In genomic region chr19:33406521-33407139, GRCh38 we compare ENCODE assay signal across 8 cellular contexts. TPM values are rescaled to one million over a fixed set of nuclear protein-coding genes. Genes with fewer than 3 reads are reported as not detected.
DNase-seq lines count a peak whose midpoint lies in the region; ATAC-seq and TF ChIP-seq lines count a peak whose summit lies in the region.

No MANE protein-coding gene starts in this region.

- intact Hi-C loops in CD4-positive, alpha-beta T cell (cut with DNase I, micrococcal nuclease), result loop anchor here (1.0 to 5.0 kb wide), 4 partner anchors 165 to 280 kb away; no protein-coding TSS in a partner anchor
- intact Hi-C loops in OCI-LY7 (cut with micrococcal nuclease; ENCODE audit: unreplicated experiment), result loop anchor here (1.0 to 5.0 kb wide), 2 partner anchors 165 to 279 kb away; no protein-coding TSS in a partner anchor

- no TSS peak for BruUV-seq in OCI-LY7 (replicated peaks; lab: Mats Ljungman, UMichigan)

- no peaks in the 10 kb centered on the region for H3K4me1 ChIP-seq in OCI-LY7 (ENCODE audit: insufficient read depth, low read length, poor library complexity, severe bottlenecking)

- no peak overlapping the region for H3K4me3 ChIP-seq in OCI-LY7 (ENCODE audit: low read depth, low read length, poor library complexity, severe bottlenecking)

- no peaks in the 10 kb centered on the region for H3K4me1 Mint-ChIP-seq in CD4-positive, alpha-beta T cell (ENCODE audit: low read depth)
- H3K4me1 Mint-ChIP-seq in natural killer cell treated with Interleukin-12 subunit alpha and Interleukin-12 subunit beta and Interleukin-15 and Interleukin-18, amount 100 ng/mL, for 72 hours (ENCODE audit: low read depth in 2 of 2), result no peaks in the 10 kb centered on the region
- no peaks in the 10 kb centered on the region for H3K4me1 Mint-ChIP-seq in stimulated activated naive CD8-positive, alpha-beta T cell treated with anti-CD3 and anti-CD28 coated beads, Interleukin-15, amount 100 ng/mL, for 72 hours

- H3K79me2 ChIP-seq in OCI-LY7 (ENCODE audit: insufficient read depth, low read depth, low read length), result no peaks in the 10 kb centered on the region

- H3K27ac Mint-ChIP-seq in CD4-positive, alpha-beta T cell, result no peak overlapping the region
- no peak overlapping the region for H3K27ac Mint-ChIP-seq in natural killer cell treated with Interleukin-12 subunit alpha and Interleukin-12 subunit beta and Interleukin-15 and Interleukin-18, amount 100 ng/mL, for 72 hours
- H3K27ac Mint-ChIP-seq in stimulated activated naive CD8-positive, alpha-beta T cell treated with anti-CD3 and anti-CD28 coated beads, Interleukin-15, amount 100 ng/mL, for 72 hours, result no peak overlapping the region

- no peaks in the 10 kb centered on the region for H3K27me3 ChIP-seq in CD4-positive, alpha-beta T cell (ENCODE audit: control insufficient read depth, insufficient read depth, low read length)

- DNase-seq in CD4-positive, alpha-beta T cell, result peak; percentile 50 to 82 (median 71)
- peak; percentile 88 for DNase-seq in HEK293T (ENCODE audit: extremely low spot score)
- peak; percentile 56 for DNase-seq in OCI-LY7 (ENCODE audit: low spot score)
- DNase-seq in activated CD8-positive, alpha-beta memory T cell treated with anti-CD3 and anti-CD28 coated beads, Interleukin-2, amount 50 U/mL, for 48 hours, result peak; percentile 97
- DNase-seq in natural killer cell treated with Interleukin-12 subunit alpha and Interleukin-12 subunit beta and Interleukin-15 and Interleukin-18, amount 100 ng/mL, for 72 hours (ENCODE audit: low spot score), result no peak
- DNase-seq in stimulated activated naive CD8-positive, alpha-beta T cell treated with anti-CD3 and anti-CD28 coated beads, Interleukin-15, amount 100 ng/mL, for 72 hours, result peak; percentile 71 to 73

- H3K27me3 Mint-ChIP-seq in CD4-positive, alpha-beta T cell, result no peaks in the 10 kb centered on the region
- no peaks in the 10 kb centered on the region for H3K27me3 Mint-ChIP-seq in natural killer cell treated with Interleukin-12 subunit alpha and Interleukin-12 subunit beta and Interleukin-15 and Interleukin-18, amount 100 ng/mL, for 72 hours
- H3K27me3 Mint-ChIP-seq in stimulated activated naive CD8-positive, alpha-beta T cell treated with anti-CD3 and anti-CD28 coated beads, Interleukin-15, amount 100 ng/mL, for 72 hours, result no peaks in the 10 kb centered on the region

- TF ChIP-seq CTCF in CD4-positive, alpha-beta T cell (IDR thresholded peaks at IDR 0.05), result peak; percentile 88
- peak; percentile 82 for TF ChIP-seq CTCF in OCI-LY7 (conservative IDR thresholded peaks at IDR 0.05; ENCODE audit: low read length)

- no peaks in the 10 kb centered on the region for H3K36me3 Mint-ChIP-seq in CD4-positive, alpha-beta T cell (ENCODE audit: low read depth)
- H3K36me3 Mint-ChIP-seq in natural killer cell treated with Interleukin-12 subunit alpha and Interleukin-12 subunit beta and Interleukin-15 and Interleukin-18, amount 100 ng/mL, for 72 hours, result no peaks in the 10 kb centered on the region

- H3K4me3 Mint-ChIP-seq in CD4-positive, alpha-beta T cell, result no peak overlapping the region
- H3K4me3 Mint-ChIP-seq in natural killer cell treated with Interleukin-12 subunit alpha and Interleukin-12 subunit beta and Interleukin-15 and Interleukin-18, amount 100 ng/mL, for 72 hours, result no peak overlapping the region
- no peak overlapping the region for H3K4me3 Mint-ChIP-seq in stimulated activated naive CD8-positive, alpha-beta T cell treated with anti-CD3 and anti-CD28 coated beads, Interleukin-15, amount 100 ng/mL, for 72 hours

- no peaks in the 10 kb centered on the region for H3K36me3 ChIP-seq in OCI-LY7 (ENCODE audit: insufficient read depth, low read length)

- POLR2A ChIA-PET in CD4-positive, alpha-beta T cell (lab: Charles Lee), result interaction anchor here (1.3 kb wide), 1 partner anchor 33 kb away, joined by 6 read pairs; the partner anchor contains the start of gene CEBPG
- POLR2A ChIA-PET in HEK293T (lab: Yijun Ruan, JAX) (interaction anchor here (0.7 kb wide), 1 partner anchor 13 kb away, joined by 3 read pairs; no protein-coding TSS in a partner anchor), OCI-LY7 (lab: Charles Lee) (no interaction called here)

- CTCF ChIA-PET in CD4-positive, alpha-beta T cell (lab: Charles Lee), result interaction anchor here (0.6 to 2.2 kb wide), 9 partner anchors 10 to 281 kb away, joined by 3 to 23 read pairs (median 5); partner anchors contain the start of gene CEBPG
- CTCF ChIA-PET in HEK293T (lab: Yijun Ruan, JAX), result interaction anchor here (0.5 to 3.4 kb wide), 3 partner anchors 164 to 466 kb away, joined by 4 to 10 read pairs (median 4); no protein-coding TSS in a partner anchor
- CTCF ChIA-PET in OCI-LY7 (lab: Charles Lee; ENCODE audit: unreplicated experiment), result interaction anchor here (0.6 kb wide), 1 partner anchor 176 kb away, joined by 3 read pairs; no protein-coding TSS in a partner anchor

- no peaks in the 10 kb centered on the region for H3K9me3 ChIP-seq in CD4-positive, alpha-beta T cell (ENCODE audit: control insufficient read depth, low read length)
- H3K9me3 ChIP-seq in OCI-LY7 (ENCODE audit: low read length), result no peaks in the 10 kb centered on the region

- H2AFZ ChIP-seq in OCI-LY7 (ENCODE audit: low read length), result no peak overlapping the region

- H3K9me3 Mint-ChIP-seq in CD4-positive, alpha-beta T cell, result no peaks in the 10 kb centered on the region
- no peaks in the 10 kb centered on the region for H3K9me3 Mint-ChIP-seq in natural killer cell treated with Interleukin-12 subunit alpha and Interleukin-12 subunit beta and Interleukin-15 and Interleukin-18, amount 100 ng/mL, for 72 hours
- H3K9me3 Mint-ChIP-seq in stimulated activated naive CD8-positive, alpha-beta T cell treated with anti-CD3 and anti-CD28 coated beads, Interleukin-15, amount 100 ng/mL, for 72 hours, result no peaks in the 10 kb centered on the region

- no peak overlapping the region for H3K27ac ChIP-seq in CD4-positive, alpha-beta T cell (ENCODE audit: low read depth, low read length)
- H3K27ac ChIP-seq in OCI-LY7 (ENCODE audit: low read depth, low read length, poor library complexity, severe bottlenecking), result no peak overlapping the region

- H3K9me2 ChIP-seq in OCI-LY7 (ENCODE audit: insufficient read depth, low read length), result no peaks in the 10 kb centered on the region

- peak; percentile 88 for ATAC-seq in CD4-positive, alpha-beta T cell (ENCODE audit: poor library complexity)
- ATAC-seq in esophagus mucosa (peak; percentile 70), HG03108 (IDR thresholded peaks at IDR 0.05; ENCODE audit: unreplicated experiment) (no peak)
- peak; percentile 70 for ATAC-seq in natural killer cell treated with Interleukin-12 subunit alpha and Interleukin-12 subunit beta and Interleukin-15 and Interleukin-18, amount 100 ng/mL, for 72 hours
- peak; percentile 67 for ATAC-seq in stimulated activated naive CD8-positive, alpha-beta T cell treated with anti-CD3 and anti-CD28 coated beads, Interleukin-15, amount 100 ng/mL, for 72 hours

- no peaks in the 10 kb centered on the region for H4K20me1 ChIP-seq in OCI-LY7 (ENCODE audit: insufficient read depth, low read length)

- H3K4me2 ChIP-seq in OCI-LY7 (ENCODE audit: low read length), result no peak overlapping the region

TF ChIP-seq in HEK293T, 16 proteins besides CTCF, POLR2A, EP300 and RAD21:
- TF ChIP-seq LEF1 (IDR thresholded peaks at IDR 0.05; ENCODE audit: borderline replicate concordance) (no peak), ELF4 (IDR thresholded peaks at IDR 0.05) (no peak), FOXM1 (IDR thresholded peaks at IDR 0.05; ENCODE audit: borderline replicate concordance) (no peak), SP1 (IDR thresholded peaks at IDR 0.05) (no peak), FOXA1 (IDR thresholded peaks at IDR 0.05) (no peak), NFRKB (IDR thresholded peaks at IDR 0.05) (no peak)

RNA-seq across cellular contexts. Expression of gene CEBPG, which starts 33.1 kb away (rescaled TPM):
- total RNA-seq in CD4-positive, alpha-beta T cell, result 10 to 100 TPM; 15.5 TPM
- total RNA-seq in OCI-LY7 (2014; rRNA removed; shearing (Covaris generic)), result 44.9 and 46.1 TPM in 2 replicates
- total RNA-seq in OCI-LY7 (2022) (45.1 and 52.2 TPM in 2 replicates), esophagus mucosa (26.5 TPM)
- 10 to 100 TPM; 26.3 to 29.2 TPM for total RNA-seq in natural killer cell treated with Interleukin-12 subunit alpha and Interleukin-12 subunit beta and Interleukin-15 and Interleukin-18, amount 100 ng/mL, for 72 hours
